In genomic region chr2:58131191-58132011, GRCh38 we compare ENCODE assay signal across 10 cellular contexts.
DNase-seq lines count a peak whose midpoint lies in the region; ATAC-seq, FAIRE-seq and TF ChIP-seq lines count a peak whose summit lies in the region.
"Had no signal": no experiment of that assay in that cellular context is flagged by ENCODE, and none has a peak within 500 bp of the region (broad histone marks: within the 10 kb centered on the region; RNA-seq: fewer than 3 reads in every experiment).

No MANE protein-coding gene starts in this region.

- TF ChIP-seq RAD21 in neural cell (conservative IDR thresholded peaks at IDR 0.05): peak; percentile 88

- peaks cover 26% of the 10 kb centered on the region for H3K36me3 Mint-ChIP-seq in activated T-helper 17 cell treated with anti-CD3 and anti-CD28 coated beads, Interleukin-2, amount 50 U/mL, for 72 hours (ENCODE audit: low read depth)

- TF ChIP-seq EP300 in neural cell (conservative IDR thresholded peaks at IDR 0.05; ENCODE audit: poor library complexity, severe bottlenecking): no peak

- TF ChIP-seq CTCF in neural cell (IDR thresholded peaks at IDR 0.05; ENCODE audit: poor library complexity, severe bottlenecking): peak; percentile 84

- H2AFZ ChIP-seq in neural cell (ENCODE audit: low read depth, low read length): no peak overlapping the region

- H3K9ac ChIP-seq in neural cell (ENCODE audit: low read length): no peak overlapping the region

- H3K27me3 Mint-ChIP-seq in activated T-helper 17 cell treated with anti-CD3 and anti-CD28 coated beads, Interleukin-2, amount 50 U/mL, for 72 hours: no peaks in the 10 kb centered on the region
- H3K27me3 Mint-ChIP-seq: activated naive CD8-positive, alpha-beta T cell treated with anti-CD3 and anti-CD28 coated beads, Interleukin-2, amount 50 U/mL, for 24 hours had no signal

- no peak overlapping the region for H3K4me3 Mint-ChIP-seq in activated T-helper 17 cell treated with anti-CD3 and anti-CD28 coated beads, Interleukin-2, amount 50 U/mL, for 72 hours
- H3K4me3 Mint-ChIP-seq: activated naive CD8-positive, alpha-beta T cell treated with anti-CD3 and anti-CD28 coated beads, Interleukin-2, amount 50 U/mL, for 24 hours had no signal

- H3K27ac ChIP-seq in neural cell (ENCODE audit: low read length): no peak overlapping the region
- H3K27ac ChIP-seq: SJSA1 had no signal

- peak; percentile 3 for DNase-seq in DMS114 treated with DMSO at 0.1 percent for 48 hours (lab: John Stamatoyannopoulos, UW; ENCODE audit: unreplicated experiment)
- peak; percentile 31 for DNase-seq in NCI-H2227 treated with DMSO at 0.1 percent for 48 hours (lab: John Stamatoyannopoulos, UW)
- DNase-seq in stimulated activated CD4-positive, alpha-beta T cell treated with anti-CD3 and anti-CD28 coated beads, Interleukin-4, amount 100 ng/mL, for 24 hours: no peak
- DNase-seq: activated naive CD8-positive, alpha-beta T cell treated with anti-CD3 and anti-CD28 coated beads, Interleukin-2, amount 50 U/mL, for 24 hours had no signal

- no peaks in the 10 kb centered on the region for H3K79me2 ChIP-seq in neural cell (replicated peaks; ENCODE audit: insufficient read depth, low read length)

- H3K36me3 ChIP-seq in neural cell (ENCODE audit: insufficient read depth, low read length): no peaks in the 10 kb centered on the region
- H3K36me3 ChIP-seq: SJSA1 had no signal

- no peaks in the 10 kb centered on the region for H4K20me1 ChIP-seq in neural cell (ENCODE audit: insufficient read depth)

- ATAC-seq in activated T-helper 17 cell treated with anti-CD3 and anti-CD28 coated beads, Interleukin-2, amount 50 U/mL, for 72 hours (replicated peaks): no peak
- ATAC-seq in HG03521 (IDR thresholded peaks at IDR 0.05; ENCODE audit: unreplicated experiment) (no peak), HG03139 (IDR thresholded peaks at IDR 0.05; ENCODE audit: unreplicated experiment) (no peak)
- ATAC-seq: activated naive CD8-positive, alpha-beta T cell treated with anti-CD3 and anti-CD28 coated beads, Interleukin-2, amount 50 U/mL, for 24 hours had no signal

- peak; percentile 72 for FAIRE-seq in endometrium (lab: Jason Lieb, UNC)

- no peaks in the 10 kb centered on the region for H3K4me1 Mint-ChIP-seq in activated T-helper 17 cell treated with anti-CD3 and anti-CD28 coated beads, Interleukin-2, amount 50 U/mL, for 72 hours
- H3K4me1 Mint-ChIP-seq: activated naive CD8-positive, alpha-beta T cell treated with anti-CD3 and anti-CD28 coated beads, Interleukin-2, amount 50 U/mL, for 24 hours had no signal

- no peak overlapping the region for H3K4me3 ChIP-seq in neural cell (ENCODE audit: low read length)
- H3K4me3 ChIP-seq: SJSA1 had no signal

- H3K9me3 Mint-ChIP-seq in activated T-helper 17 cell treated with anti-CD3 and anti-CD28 coated beads, Interleukin-2, amount 50 U/mL, for 72 hours: no peaks in the 10 kb centered on the region
- H3K9me3 Mint-ChIP-seq: activated naive CD8-positive, alpha-beta T cell treated with anti-CD3 and anti-CD28 coated beads, Interleukin-2, amount 50 U/mL, for 24 hours had no signal

- H3F3A ChIP-seq in neural cell (ENCODE audit: insufficient read depth, low read length, poor library complexity, severe bottlenecking): no peaks in the 10 kb centered on the region

- no peaks in the 10 kb centered on the region for H3K27me3 ChIP-seq in neural cell (ENCODE audit: insufficient read depth, low read depth, low read length)
- H3K27me3 ChIP-seq: SJSA1 had no signal

- H3K4me2 ChIP-seq in neural cell (ENCODE audit: low read length): no peak overlapping the region

- no peaks in the 10 kb centered on the region for H3K9me3 ChIP-seq in neural cell (ENCODE audit: low read length)
- H3K9me3 ChIP-seq: SJSA1 had no signal

- H3K9me2 ChIP-seq in neural cell (ENCODE audit: insufficient read depth, low read length): no peaks in the 10 kb centered on the region

- H3K27ac Mint-ChIP-seq in activated T-helper 17 cell treated with anti-CD3 and anti-CD28 coated beads, Interleukin-2, amount 50 U/mL, for 72 hours: no peak overlapping the region
- H3K27ac Mint-ChIP-seq: activated naive CD8-positive, alpha-beta T cell treated with anti-CD3 and anti-CD28 coated beads, Interleukin-2, amount 50 U/mL, for 24 hours had no signal

TF ChIP-seq in neural cell, 6 proteins besides CTCF, POLR2A, EP300 and RAD21:
- TF ChIP-seq SMC3 (conservative IDR thresholded peaks at IDR 0.05; ENCODE audit: poor library complexity) (peak; percentile 85), TAF1 (IDR thresholded peaks at IDR 0.05; ENCODE audit: low read depth) (no peak)
